5 cellular contexts compared by ENCODE assay signal in genomic region chr17:33564146-33564545, GRCh38.
"Had no signal": no experiment of that assay in that cellular context is flagged by ENCODE, and none has a peak within 500 bp of the region (broad histone marks: within the 10 kb centered on the region; RNA-seq: fewer than 3 reads in every experiment).

No MANE protein-coding gene starts in this region.

- H3K4me3 ChIP-seq: GM23338 had no signal

- H3K27ac ChIP-seq: HL-60 had no signal

- DNase-seq: H9, HCEC 1CT, KBM-7 had no signal
